ENCODE assay signal across 33 cellular contexts in genomic region chr4:62470020-62470419, GRCh38.
"Had no signal": no experiment of that assay in that cellular context is flagged by ENCODE, and none has a peak within 500 bp of the region (broad histone marks: within the 10 kb centered on the region; RNA-seq: fewer than 3 reads in every experiment).

No MANE protein-coding gene starts in this region.

- FAIRE-seq: astrocyte, bronchial epithelial cell had no signal

- DNase-seq: activated effector memory CD4-positive, alpha-beta T cell treated with anti-CD3 and anti-CD28 coated beads, Interleukin-2, amount 50 U/mL, for 16 hours; activated effector memory CD4-positive, alpha-beta T cell treated with Interleukin-2 at 50 U/mL for 16 hours; activated gamma-delta T cell; activated gamma-delta T cell treated with Interleukin-2 at 50 U/mL for 16 hours; activated naive CD4-positive, alpha-beta T cell; activated naive CD4-positive, alpha-beta T cell treated with anti-CD3 and anti-CD28 coated beads for 36 hours; activated naive CD4-positive, alpha-beta T cell treated with anti-CD3 and anti-CD28 coated beads, Interleukin-2, amount 10 ng/mL, durations not matched to agents 7 days and 5 days; activated naive CD4-positive, alpha-beta T cell treated with anti-CD3 and anti-CD28 coated beads, Interleukin-2, amount 50 U/mL, for 16 hours; activated naive CD4-positive, alpha-beta T cell treated with Interleukin-2 at 50 U/mL for 16 hours; activated naive CD8-positive, alpha-beta T cell treated with anti-CD3 and anti-CD28 coated beads for 36 hours; activated naive CD8-positive, alpha-beta T cell treated with anti-CD3 and anti-CD28 coated beads, Interleukin-2, amount 10 ng/mL, durations not matched to agents 7 days and 5 days; activated naive CD8-positive, alpha-beta T cell treated with anti-CD3 and anti-CD28 coated beads, Interleukin-2, amount 50 U/mL, for 24 hours; activated T-cell treated with anti-CD3 and anti-CD28 coated beads, Interleukin-2, amount 50 U/mL, for 24 hours; activated T-cell treated with anti-CD3 and anti-CD28 coated beads, Interleukin-2, amount 50 U/mL, for 4 hours; activated T-cell treated with anti-CD3 and anti-CD28 coated beads, Interleukin-2, amount 50 U/mL, for 48 hours; activated T-cell treated with anti-CD3 and anti-CD28 coated beads, Interleukin-2, amount 50 U/mL, for 72 hours; adrenal gland; amniotic stem cell; amygdala; anterior cingulate cortex; aorta; body of pancreas; brain microvascular endothelial cell; caudate nucleus; central memory CD4-positive, alpha-beta T cell; cerebellar nuclear complex had no signal

- H3K27me3 ChIP-seq: adrenal gland, ascending aorta, body of pancreas, brain microvascular endothelial cell, breast epithelium, cardiac muscle cell had no signal

- H3K4me3 ChIP-seq: adrenal gland, ascending aorta, body of pancreas, breast epithelium, cardiac muscle cell had no signal

- H3K27ac ChIP-seq: adrenal gland, ascending aorta, body of pancreas, brain microvascular endothelial cell, breast epithelium, cardiac muscle cell had no signal

- H3K4me1 ChIP-seq: adrenal gland, ascending aorta, body of pancreas, breast epithelium had no signal

- H3K9me3 ChIP-seq: adrenal gland, ascending aorta, body of pancreas, breast epithelium had no signal

- H3K36me3 ChIP-seq: adrenal gland, ascending aorta, brain microvascular endothelial cell, breast epithelium, cardiac muscle cell had no signal

- ATAC-seq: activated naive CD4-positive, alpha-beta T cell treated with anti-CD3 and anti-CD28 coated beads, Interleukin-2, amount 50 U/mL, for 72 hours; activated naive CD8-positive, alpha-beta T cell treated with anti-CD3 and anti-CD28 coated beads, Interleukin-2, amount 50 U/mL, for 24 hours; activated T-cell treated with anti-CD3 and anti-CD28 coated beads, Interleukin-2, amount 50 U/mL, for 4 hours; activated T-cell treated with anti-CD3 and anti-CD28 coated beads, Interleukin-2, amount 50 U/mL, for 72 hours; activated T-helper 17 cell treated with anti-CD3 and anti-CD28 coated beads, Interleukin-2, amount 50 U/mL, for 72 hours; body of pancreas had no signal
